9 cellular contexts compared by ENCODE assay signal in genomic region chr3:141796436-141797166, GRCh38. TPM values are rescaled to one million over a fixed set of nuclear protein-coding genes. Genes with fewer than 3 reads are reported as not detected.
DNase-seq lines count a peak whose midpoint lies in the region; ATAC-seq and TF ChIP-seq lines count a peak whose summit lies in the region.
"Had no signal": no experiment of that assay in that cellular context is flagged by ENCODE, and none has a peak within 500 bp of the region (broad histone marks: within the 10 kb centered on the region; RNA-seq: fewer than 3 reads in every experiment).

No MANE protein-coding gene starts in this region.

- intact Hi-C loops in colonic mucosa (cut with DNase I) (loop anchor here (10.0 kb wide), 1 partner anchor 68 kb away; no protein-coding TSS in a partner anchor), natural killer cell (cut with micrococcal nuclease) (loop anchor here (1.0 to 5.0 kb wide), 2 partner anchors 57 to 81 kb away; partner anchors contain the start of gene ATP1B3), mammary epithelial cell (cut with micrococcal nuclease) (no loop called here)

- H3K9me3 ChIP-seq in colonic mucosa, result no peaks in the 10 kb centered on the region
- H3K9me3 ChIP-seq in mammary epithelial cell (replicated peaks; ENCODE audit: insufficient read depth, low read length), result no peaks in the 10 kb centered on the region

- H2AFZ ChIP-seq in mammary epithelial cell (ENCODE audit: low read depth, low read length), result no peak overlapping the region

- DNase-seq in colonic mucosa (peak; percentile 30), natural killer cell (peak; percentile 49), OCI-M2 (lab: John Stamatoyannopoulos, UW; ENCODE audit: unreplicated experiment) (no peak), mammary epithelial cell (no peak)

- BruUV-seq in mammary epithelial cell (replicated peaks; lab: Mats Ljungman, UMichigan), result no TSS peak

- H3K9ac ChIP-seq in colonic mucosa (ENCODE audit: low read depth in 2 of 2, low read length in 2 of 2) (peak overlapping the region in 1 of 2 donors; percentile 40), mammary epithelial cell (ENCODE audit: insufficient read depth, low read length) (no peak overlapping the region)

- no peaks in the 10 kb centered on the region for H3K9me3 Mint-ChIP-seq in natural killer cell
- H3K9me3 Mint-ChIP-seq in stimulated activated naive CD8-positive, alpha-beta T cell treated with anti-CD3 and anti-CD28 coated beads, Interleukin-15, Interleukin-2, amounts not matched to agents 100 ng/mL and 50 ng/mL, for 24 hours, result no peaks in the 10 kb centered on the region

- WGBS in mammary epithelial cell (ENCODE audit: low coverage, missing lambda C conversion rate), result 91% methylated on average over 14 of the region's 15 CpGs

- peak overlapping the region; percentile 88 for H3K4me3 Mint-ChIP-seq in natural killer cell
- peak overlapping the region; percentile 84 for H3K4me3 Mint-ChIP-seq in stimulated activated naive CD8-positive, alpha-beta T cell treated with anti-CD3 and anti-CD28 coated beads, Interleukin-15, Interleukin-2, amounts not matched to agents 100 ng/mL and 50 ng/mL, for 24 hours

- no peaks in the 10 kb centered on the region for H3K79me2 ChIP-seq in mammary epithelial cell (ENCODE audit: insufficient read depth, low read length)

- peak; percentile 94 for ATAC-seq in GM19035 (IDR thresholded peaks at IDR 0.05; ENCODE audit: unreplicated experiment)
- peak; percentile 90 for ATAC-seq in HG03196 (IDR thresholded peaks at IDR 0.05; ENCODE audit: unreplicated experiment)
- ATAC-seq in activated CD4-positive, CD25-positive, alpha-beta regulatory T cell treated with anti-CD3 and anti-CD28 coated beads, Interleukin-2, amount 50 U/mL, for 24 hours, result peak; percentile 92
- ATAC-seq in natural killer cell, result peak; percentile 72 to 83 (median 81)

- dilution Hi-C loops in mammary epithelial cell (cut with HindIII; ENCODE audit: low sequenced_read_pairs), result loop anchor here (10.0 kb wide), 1 partner anchor 142 kb away; no protein-coding TSS in a partner anchor

- H3K27ac Mint-ChIP-seq in natural killer cell, result peak overlapping the region; percentile 95
- H3K27ac Mint-ChIP-seq in stimulated activated naive CD8-positive, alpha-beta T cell treated with anti-CD3 and anti-CD28 coated beads, Interleukin-15, Interleukin-2, amounts not matched to agents 100 ng/mL and 50 ng/mL, for 24 hours, result peak overlapping the region; percentile 99

- CTCF ChIA-PET in mammary epithelial cell (lab: Charles Lee; ENCODE audit: low non-redundant PET), result no interaction called here

- peak overlapping the region; percentile 73 for H3K27ac ChIP-seq in colonic mucosa
- no peak overlapping the region for H3K27ac ChIP-seq in mammary epithelial cell (ENCODE audit: insufficient read depth, low read depth, low read length)

- no peak for TF ChIP-seq CTCF in colonic mucosa (IDR thresholded peaks at IDR 0.05)
- no peak for TF ChIP-seq CTCF in natural killer cell (IDR thresholded peaks at IDR 0.05)
- no peak for TF ChIP-seq CTCF in mammary epithelial cell (conservative IDR thresholded peaks at IDR 0.05 in 1 of 2, IDR thresholded peaks at IDR 0.05 in 1 of 2; ENCODE audit: extremely low read depth in 1 of 2, insufficient read depth in 1 of 2, low read depth in 1 of 2, low read length in 2 of 2)

- H3K4me1 ChIP-seq in colonic mucosa (no peaks in the 10 kb centered on the region), mammary epithelial cell (ENCODE audit: insufficient read depth, low read length) (no peaks in the 10 kb centered on the region)

- H3K4me2 ChIP-seq in mammary epithelial cell (ENCODE audit: insufficient read depth, low read depth, low read length), result no peak overlapping the region

- H3K36me3 ChIP-seq in colonic mucosa (no peaks in the 10 kb centered on the region), mammary epithelial cell (ENCODE audit: insufficient read depth, low read length) (no peaks in the 10 kb centered on the region)

- H3K4me3 ChIP-seq in colonic mucosa (peak overlapping the region; percentile 35), mammary epithelial cell (replicated peaks in 1 of 3; ENCODE audit: insufficient read depth in 1 of 3, low read depth in 2 of 3, low read length in 3 of 3) (no peak overlapping the region)

- in situ Hi-C loops in mammary epithelial cell (cut with MboI; ENCODE audit: low sequenced_read_pairs in 2 of 2), result no loop called here

- H3K36me3 Mint-ChIP-seq in natural killer cell, result no peaks in the 10 kb centered on the region
- H3K36me3 Mint-ChIP-seq in stimulated activated naive CD8-positive, alpha-beta T cell treated with anti-CD3 and anti-CD28 coated beads, Interleukin-15, Interleukin-2, amounts not matched to agents 100 ng/mL and 50 ng/mL, for 24 hours (ENCODE audit: low read depth), result no peaks in the 10 kb centered on the region

- H3K27me3 ChIP-seq in colonic mucosa, result no peaks in the 10 kb centered on the region
- H3K27me3 ChIP-seq in mammary epithelial cell (ENCODE audit: insufficient read depth, low read length), result no peaks in the 10 kb centered on the region

- H4K20me1 ChIP-seq in mammary epithelial cell (ENCODE audit: insufficient read depth, low read length), result no peaks in the 10 kb centered on the region

- no peaks in the 10 kb centered on the region for H3K27me3 Mint-ChIP-seq in natural killer cell (ENCODE audit: low read depth in 2 of 2)
- no peaks in the 10 kb centered on the region for H3K27me3 Mint-ChIP-seq in stimulated activated naive CD8-positive, alpha-beta T cell treated with anti-CD3 and anti-CD28 coated beads, Interleukin-15, Interleukin-2, amounts not matched to agents 100 ng/mL and 50 ng/mL, for 24 hours

- peaks cover 52 to 58% of the 10 kb centered on the region in 2 donors for H3K4me1 Mint-ChIP-seq in natural killer cell
- peaks cover 54% of the 10 kb centered on the region for H3K4me1 Mint-ChIP-seq in stimulated activated naive CD8-positive, alpha-beta T cell treated with anti-CD3 and anti-CD28 coated beads, Interleukin-15, Interleukin-2, amounts not matched to agents 100 ng/mL and 50 ng/mL, for 24 hours (ENCODE audit: low read depth)

RNA-seq across cellular contexts. Expression of gene GRK7, which starts 33.4 kb away (rescaled TPM):
- not detected for total RNA-seq in colonic mucosa
- total RNA-seq in natural killer cell, result under 1 TPM; 0.14 to 0.16 (median 0.15) TPM
- under 1 TPM in 1 of 2 donors, not detected in 1; under 0.01 TPM for total RNA-seq in mammary epithelial cell
- not detected for polyA plus RNA-seq in mammary epithelial cell
- not detected for polyA minus RNA-seq in mammary epithelial cell
- total RNA-seq: bronchial epithelial cell had no signal

RNA-seq across cellular contexts. Expression of gene RNF7, which starts 58.5 kb away (rescaled TPM):
- total RNA-seq in colonic mucosa (100 to 1,000 TPM in 1 of 2 donors, 10 to 100 TPM in 1; 89.0 to 148 TPM), natural killer cell (10 to 100 TPM; 65.0 to 75.0 (median 73.4) TPM), mammary epithelial cell (10 to 100 TPM; 48.3 to 97.7 TPM)
- 106 TPM for polyA plus RNA-seq in mammary epithelial cell
- 7.5 TPM for polyA minus RNA-seq in mammary epithelial cell

Comparison
In these comparisons a context has a peak if more than half of its experiments do, and no peak if none do; other contexts are left out.
1. DNase-seq: peak in colonic mucosa (single experiment) and natural killer cell (single experiment); none in OCI-M2 (single experiment) and mammary epithelial cell (single experiment).
2. Peak in every context shown above with its lines, with median percentiles within 50 percentile points of each other: ATAC-seq.